Comparison of ENCODE assay signal across 15 cellular contexts in genomic region chr2:130378206-130378897, GRCh38. TPM values are rescaled to one million over a fixed set of nuclear protein-coding genes. Genes with fewer than 3 reads are reported as not detected.
A peak's percentile ranks its signal among the peaks of the same experiment; 100 is the strongest.
DNase-seq lines count a peak whose midpoint lies in the region; ATAC-seq and TF ChIP-seq lines count a peak whose summit lies in the region.
"Had no signal": no experiment of that assay in that cellular context is flagged by ENCODE, and none has a peak within 500 bp of the region (broad histone marks: within the 10 kb centered on the region; RNA-seq: fewer than 3 reads in every experiment).

No MANE protein-coding gene starts in this region.

- H3K9me2 ChIP-seq in DOHH2 (replicated peaks; ENCODE audit: control insufficient read depth, low read length) (no peaks in the 10 kb centered on the region), OCI-LY1 (ENCODE audit: low read depth, low read length) (no peaks in the 10 kb centered on the region)

- peak overlapping the region; percentile 97 for H3K4me2 ChIP-seq in DOHH2 (ENCODE audit: low read length)
- peak overlapping the region; percentile 84 for H3K4me2 ChIP-seq in OCI-LY1 (ENCODE audit: low read length)
- H3K4me2 ChIP-seq: GM23338 had no signal

- DNase-seq in activated CD4-positive, alpha-beta T cell treated with anti-CD3 and anti-CD28 coated beads, Interleukin-2, amount 10 ng/mL, durations not matched to agents 24 days and 14 days: peak; percentile 45
- no peak for DNase-seq in activated CD4-positive, alpha-beta T cell treated with anti-CD3 and anti-CD28 coated beads, Interleukin-2, amount 50 U/mL, for 48 hours
- no peak for DNase-seq in effector memory CD8-positive, alpha-beta T cell
- DNase-seq in brain microvascular endothelial cell (no peak), MV-4-11 (lab: John Stamatoyannopoulos, UW) (no peak), NCI-H2029 treated with DMSO at 0.1 percent for 48 hours (lab: John Stamatoyannopoulos, UW) (no peak)
- DNase-seq: 8988T; C1 segment of cervical spinal cord; Caco-2; CD4-positive, alpha-beta T cell; H7; IMR-90 had no signal

- H3F3A ChIP-seq in DOHH2 (ENCODE audit: control insufficient read depth, insufficient read depth) (peaks cover 62% of the 10 kb centered on the region), OCI-LY1 (ENCODE audit: insufficient read depth, low read length) (no peaks in the 10 kb centered on the region)

- no peak for TF ChIP-seq CTCF in DOHH2 (IDR thresholded peaks at IDR 0.05; ENCODE audit: low read depth, low read length, poor library complexity, severe bottlenecking)
- no peak for TF ChIP-seq CTCF in OCI-LY1 (IDR thresholded peaks at IDR 0.05; ENCODE audit: low read length)
- no peak for TF ChIP-seq CTCF in brain microvascular endothelial cell (IDR thresholded peaks at IDR 0.05; ENCODE audit: low read depth, low read length, missing control alignments)

- in situ Hi-C loops in brain microvascular endothelial cell (cut with HindIII; ENCODE audit: low pct_ligation_motif_present, low sequenced_read_pairs): no loop called here

- peaks cover 64% of the 10 kb centered on the region for H3K36me3 Mint-ChIP-seq in activated CD4-positive, alpha-beta T cell treated with anti-CD3 and anti-CD28 coated beads, Interleukin-2, amount 10 ng/mL, durations not matched to agents 24 days and 14 days (ENCODE audit: low read depth)
- H3K36me3 Mint-ChIP-seq in effector memory CD8-positive, alpha-beta T cell (ENCODE audit: insufficient read depth): peaks cover 22% of the 10 kb centered on the region

- intact Hi-C loops in activated CD4-positive, alpha-beta T cell treated with anti-CD3 and anti-CD28 coated beads, Interleukin-2, amount 10 ng/mL, durations not matched to agents 24 days and 14 days (cut with micrococcal nuclease): no loop called here

- H3K79me2 ChIP-seq in DOHH2 (ENCODE audit: control insufficient read depth, low read length): peaks cover 100% of the 10 kb centered on the region
- peaks cover 16% of the 10 kb centered on the region for H3K79me2 ChIP-seq in OCI-LY1 (ENCODE audit: insufficient read depth, low read length)

- no peaks in the 10 kb centered on the region for H3K9me3 Mint-ChIP-seq in activated CD4-positive, alpha-beta T cell treated with anti-CD3 and anti-CD28 coated beads, Interleukin-2, amount 10 ng/mL, durations not matched to agents 24 days and 14 days
- no peaks in the 10 kb centered on the region for H3K9me3 Mint-ChIP-seq in effector memory CD8-positive, alpha-beta T cell
- H3K9me3 Mint-ChIP-seq: CD4-positive, alpha-beta T cell; GM23338 had no signal

- no peaks in the 10 kb centered on the region for H3K27me3 Mint-ChIP-seq in activated CD4-positive, alpha-beta T cell treated with anti-CD3 and anti-CD28 coated beads, Interleukin-2, amount 10 ng/mL, durations not matched to agents 24 days and 14 days
- H3K27me3 Mint-ChIP-seq in effector memory CD8-positive, alpha-beta T cell: no peaks in the 10 kb centered on the region
- H3K27me3 Mint-ChIP-seq: CD4-positive, alpha-beta T cell had no signal

- H3K9me3 ChIP-seq in DOHH2 (ENCODE audit: control insufficient read depth, insufficient read depth, low read length) (no peaks in the 10 kb centered on the region), OCI-LY1 (ENCODE audit: low read length) (no peaks in the 10 kb centered on the region)
- H3K9me3 ChIP-seq: Caco-2 had no signal

- H3K4me3 ChIP-seq in DOHH2 (ENCODE audit: low read length) (peak overlapping the region; percentile 96), OCI-LY1 (ENCODE audit: low read depth, low read length, poor library complexity, severe bottlenecking) (peak overlapping the region; percentile 48), brain microvascular endothelial cell (ENCODE audit: low read depth, low read length) (no peak overlapping the region)
- H3K4me3 ChIP-seq: GM23338 had no signal

- peaks cover 100% of the 10 kb centered on the region for H3K4me1 ChIP-seq in DOHH2 (ENCODE audit: control insufficient read depth, low read length)
- H3K4me1 ChIP-seq in OCI-LY1 (ENCODE audit: insufficient read depth, low read length, severe bottlenecking): peaks cover 92% of the 10 kb centered on the region
- H3K4me1 ChIP-seq: Caco-2 had no signal

- peak overlapping the region; percentile 69; the same call in 1 of the 2 replicates for H3K9ac ChIP-seq in OCI-LY1 (ENCODE audit: low read length)

- H3K4me1 Mint-ChIP-seq in activated CD4-positive, alpha-beta T cell treated with anti-CD3 and anti-CD28 coated beads, Interleukin-2, amount 10 ng/mL, durations not matched to agents 24 days and 14 days: peaks cover 58% of the 10 kb centered on the region
- peaks cover 53 to 67% of the 10 kb centered on the region in 2 donors for H3K4me1 Mint-ChIP-seq in effector memory CD8-positive, alpha-beta T cell (ENCODE audit: low read depth in 2 of 2)

- H2AFZ ChIP-seq in OCI-LY1 (ENCODE audit: low read length): no peak overlapping the region
- H2AFZ ChIP-seq: GM23338 had no signal

- H3K4me3 Mint-ChIP-seq in activated CD4-positive, alpha-beta T cell treated with anti-CD3 and anti-CD28 coated beads, Interleukin-2, amount 10 ng/mL, durations not matched to agents 24 days and 14 days: no peak overlapping the region
- no peak overlapping the region for H3K4me3 Mint-ChIP-seq in effector memory CD8-positive, alpha-beta T cell
- H3K4me3 Mint-ChIP-seq: GM23338 had no signal

- H3K27ac Mint-ChIP-seq in activated CD4-positive, alpha-beta T cell treated with anti-CD3 and anti-CD28 coated beads, Interleukin-2, amount 10 ng/mL, durations not matched to agents 24 days and 14 days: no peak overlapping the region
- H3K27ac Mint-ChIP-seq in effector memory CD8-positive, alpha-beta T cell: peak overlapping the region; percentile 3 to 92
- H3K27ac Mint-ChIP-seq: GM23338 had no signal

- H4K20me1 ChIP-seq in DOHH2 (ENCODE audit: control insufficient read depth, insufficient read depth, low read depth, low read length) (no peaks in the 10 kb centered on the region), OCI-LY1 (ENCODE audit: insufficient read depth, low read length) (no peaks in the 10 kb centered on the region)

- ATAC-seq in effector memory CD8-positive, alpha-beta T cell (replicated peaks): no peak
- ATAC-seq: GM23338 had no signal

- H3K36me3 ChIP-seq in DOHH2 (ENCODE audit: control insufficient read depth, low read length): peaks cover 99% of the 10 kb centered on the region
- peaks cover 91% of the 10 kb centered on the region for H3K36me3 ChIP-seq in OCI-LY1 (ENCODE audit: insufficient read depth, low read length)
- no peaks in the 10 kb centered on the region for H3K36me3 ChIP-seq in brain microvascular endothelial cell (replicated peaks)

- H3K27ac ChIP-seq in DOHH2 (ENCODE audit: low read depth, low read length) (peak overlapping the region; percentile 99), OCI-LY1 (ENCODE audit: low read depth, low read length, poor library complexity, severe bottlenecking) (peak overlapping the region; percentile 92), brain microvascular endothelial cell (no peak overlapping the region)

- H3K27me3 ChIP-seq in DOHH2 (ENCODE audit: control insufficient read depth, low read length): no peaks in the 10 kb centered on the region
- H3K27me3 ChIP-seq in OCI-LY1 (ENCODE audit: insufficient read depth, low read length): no peaks in the 10 kb centered on the region
- no peaks in the 10 kb centered on the region for H3K27me3 ChIP-seq in brain microvascular endothelial cell (replicated peaks)

RNA-seq across cellular contexts. Expression of gene PTPN18, which starts 22.5 kb away (rescaled TPM):
- total RNA-seq in activated CD4-positive, alpha-beta T cell treated with anti-CD3 and anti-CD28 coated beads, Interleukin-2, amount 10 ng/mL, durations not matched to agents 24 days and 14 days: 61.7 and 61.9 TPM in 2 replicates

RNA-seq across cellular contexts. Expression of gene IMP4, which starts 35.7 kb away (rescaled TPM):
- total RNA-seq in activated CD4-positive, alpha-beta T cell treated with anti-CD3 and anti-CD28 coated beads, Interleukin-2, amount 10 ng/mL, durations not matched to agents 24 days and 14 days: 177 and 178 TPM in 2 replicates
